20 cellular contexts compared by ENCODE assay signal in genomic region chr18:70493461-70493860, GRCh38.
"Had no signal": no experiment of that assay in that cellular context is flagged by ENCODE, and none has a peak within 500 bp of the region (broad histone marks: within the 10 kb centered on the region; RNA-seq: fewer than 3 reads in every experiment).

No MANE protein-coding gene starts in this region.

- H3K79me2 ChIP-seq: parathyroid adenoma had no signal

- H3K36me3 ChIP-seq: esophagus muscularis mucosa, left lung, lower lobe of right lung, prostate gland, spleen, transverse colon had no signal

- H3K9ac ChIP-seq: parathyroid adenoma had no signal

- DNase-seq: effector memory CD8-positive, alpha-beta T cell; foreskin keratinocyte; immature natural killer cell; left lung; lower lobe of right lung; naive B cell; occipital lobe; spleen; stimulated activated CD4-positive, alpha-beta T cell treated with anti-CD3 and anti-CD28 coated beads, Interleukin-15, amount 100 ng/mL, for 24 hours; stimulated activated CD4-positive, alpha-beta T cell treated with anti-CD3 and anti-CD28 coated beads, Interleukin-1b, Interleukin-23, amount 100 ng/mL, for 48 hours; stimulated activated CD4-positive, alpha-beta T cell treated with anti-CD3 and anti-CD28 coated beads, Interleukin-4, amount 100 ng/mL, for 24 hours; stimulated activated naive CD8-positive, alpha-beta T cell treated with anti-CD3 and anti-CD28 coated beads, Interleukin-15, amount 100 ng/mL, for 72 hours; testis; transverse colon had no signal

- H3K27me3 ChIP-seq: foreskin keratinocyte, left lung, testis, transverse colon had no signal

- H2AFZ ChIP-seq: parathyroid adenoma had no signal

- ATAC-seq: effector memory CD8-positive, alpha-beta T cell; foreskin keratinocyte; left lung; lower lobe of right lung; sciatic nerve; stimulated activated memory B cell treated with anti-CD40 and anti-IgM and Interleukin-4, amounts not matched to agents 10 μg/mL and 1 μg/mL and 100 μg/mL, for 72 hours; stimulated activated naive CD8-positive, alpha-beta T cell treated with anti-CD3 and anti-CD28 coated beads, Interleukin-15, amount 100 ng/mL, for 72 hours had no signal

- H3K4me3 ChIP-seq: esophagus muscularis mucosa, left lung, lower lobe of right lung, prostate gland, spleen, testis, transverse colon had no signal

- H3K27ac ChIP-seq: epithelial cell of prostate, esophagus muscularis mucosa, foreskin keratinocyte, left lung, lower lobe of right lung, parathyroid adenoma, prostate gland, spleen, testis, transverse colon had no signal

- H3K4me1 ChIP-seq: esophagus muscularis mucosa, foreskin keratinocyte, left lung, lower lobe of right lung, parathyroid adenoma, prostate gland had no signal

- H3K9me3 ChIP-seq: esophagus muscularis mucosa, left lung, lower lobe of right lung, prostate gland, spleen, testis, transverse colon had no signal
